In genomic region chr17:72465191-72466024, GRCh38 we compare ENCODE assay signal across 8 cellular contexts.
DNase-seq lines count a peak whose midpoint lies in the region; ATAC-seq and TF ChIP-seq lines count a peak whose summit lies in the region.

No MANE protein-coding gene starts in this region.

- H3K9me3 Mint-ChIP-seq in activated B cell treated with CpG ODN at 0.5 μM for 24 hours, result no peaks in the 10 kb centered on the region
- no peaks in the 10 kb centered on the region for H3K9me3 Mint-ChIP-seq in stimulated activated naive CD8-positive, alpha-beta T cell treated with anti-CD3 and anti-CD28 coated beads, Interleukin-15, amount 100 ng/mL, for 72 hours

- POLR2A ChIA-PET in activated B cell treated with CpG ODN at 0.5 μM for 24 hours (lab: Charles Lee), result interaction anchor here (1.5 kb wide), 1 partner anchor 43 kb away, joined by 3 read pairs; no protein-coding TSS in a partner anchor

- H3K36me3 Mint-ChIP-seq in activated B cell treated with CpG ODN at 0.5 μM for 24 hours (ENCODE audit: low read depth), result no peaks in the 10 kb centered on the region

- H3K27ac Mint-ChIP-seq in activated B cell treated with CpG ODN at 0.5 μM for 24 hours, result no peak overlapping the region
- no peak overlapping the region for H3K27ac Mint-ChIP-seq in stimulated activated naive CD8-positive, alpha-beta T cell treated with anti-CD3 and anti-CD28 coated beads, Interleukin-15, amount 100 ng/mL, for 72 hours

- intact Hi-C loops in activated B cell treated with CpG ODN at 0.5 μM for 24 hours (cut with micrococcal nuclease), result loop anchor here (2.0 kb wide), 1 partner anchor 45 kb away; no protein-coding TSS in a partner anchor

- DNase-seq in activated B cell treated with CpG ODN at 0.5 μM for 24 hours (no peak), mesenteric fat pad (ENCODE audit: low spot score) (peak; percentile 79), cortex of kidney (lab: John Stamatoyannopoulos, UW) (no peak)
- no peak for DNase-seq in stimulated activated naive CD4-positive, alpha-beta T cell treated with Interleukin-2 at 50 U/mL for 16 hours (lab: John Stamatoyannopoulos, UW)
- DNase-seq in stimulated activated naive CD8-positive, alpha-beta T cell treated with anti-CD3 and anti-CD28 coated beads, Interleukin-15, amount 100 ng/mL, for 72 hours, result no peak

- CTCF ChIA-PET in activated B cell treated with CpG ODN at 0.5 μM for 24 hours (lab: Charles Lee), result no interaction called here

- ATAC-seq in GM18870 (IDR thresholded peaks at IDR 0.05; ENCODE audit: unreplicated experiment) (peak; percentile 32), HG03354 (IDR thresholded peaks at IDR 0.05; ENCODE audit: poor library complexity, severe bottlenecking, unreplicated experiment) (peak; percentile 54), activated B cell treated with CpG ODN at 0.5 μM for 24 hours (ENCODE audit: low read depth) (peak; percentile 40), GM19328 (IDR thresholded peaks at IDR 0.05; ENCODE audit: unreplicated experiment) (no peak)
- no peak for ATAC-seq in stimulated activated naive CD8-positive, alpha-beta T cell treated with anti-CD3 and anti-CD28 coated beads, Interleukin-15, amount 100 ng/mL, for 72 hours

- H3K27me3 Mint-ChIP-seq in activated B cell treated with CpG ODN at 0.5 μM for 24 hours, result no peaks in the 10 kb centered on the region
- H3K27me3 Mint-ChIP-seq in stimulated activated naive CD8-positive, alpha-beta T cell treated with anti-CD3 and anti-CD28 coated beads, Interleukin-15, amount 100 ng/mL, for 72 hours, result peaks cover 30% of the 10 kb centered on the region

- no peak for TF ChIP-seq CTCF in activated B cell treated with CpG ODN at 0.5 μM for 24 hours (IDR thresholded peaks at IDR 0.05)

- H3K4me1 Mint-ChIP-seq in activated B cell treated with CpG ODN at 0.5 μM for 24 hours, result no peaks in the 10 kb centered on the region
- no peaks in the 10 kb centered on the region for H3K4me1 Mint-ChIP-seq in stimulated activated naive CD8-positive, alpha-beta T cell treated with anti-CD3 and anti-CD28 coated beads, Interleukin-15, amount 100 ng/mL, for 72 hours

- H3K4me3 Mint-ChIP-seq in activated B cell treated with CpG ODN at 0.5 μM for 24 hours, result no peak overlapping the region
- no peak overlapping the region for H3K4me3 Mint-ChIP-seq in stimulated activated naive CD8-positive, alpha-beta T cell treated with anti-CD3 and anti-CD28 coated beads, Interleukin-15, amount 100 ng/mL, for 72 hours

Comparison
In these comparisons a context has a peak if more than half of its experiments do, and no peak if none do; other contexts are left out.
1. ATAC-seq: peak in GM18870 (single experiment), HG03354 (single experiment) and activated B cell treated with CpG ODN at 0.5 μM for 24 hours (single experiment); none in GM19328 (single experiment) and stimulated activated naive CD8-positive, alpha-beta T cell treated with anti-CD3 and anti-CD28 coated beads, Interleukin-15, amount 100 ng/mL, for 72 hours (single experiment).